9 cellular contexts compared by ENCODE assay signal in the genomic region with DNA sequence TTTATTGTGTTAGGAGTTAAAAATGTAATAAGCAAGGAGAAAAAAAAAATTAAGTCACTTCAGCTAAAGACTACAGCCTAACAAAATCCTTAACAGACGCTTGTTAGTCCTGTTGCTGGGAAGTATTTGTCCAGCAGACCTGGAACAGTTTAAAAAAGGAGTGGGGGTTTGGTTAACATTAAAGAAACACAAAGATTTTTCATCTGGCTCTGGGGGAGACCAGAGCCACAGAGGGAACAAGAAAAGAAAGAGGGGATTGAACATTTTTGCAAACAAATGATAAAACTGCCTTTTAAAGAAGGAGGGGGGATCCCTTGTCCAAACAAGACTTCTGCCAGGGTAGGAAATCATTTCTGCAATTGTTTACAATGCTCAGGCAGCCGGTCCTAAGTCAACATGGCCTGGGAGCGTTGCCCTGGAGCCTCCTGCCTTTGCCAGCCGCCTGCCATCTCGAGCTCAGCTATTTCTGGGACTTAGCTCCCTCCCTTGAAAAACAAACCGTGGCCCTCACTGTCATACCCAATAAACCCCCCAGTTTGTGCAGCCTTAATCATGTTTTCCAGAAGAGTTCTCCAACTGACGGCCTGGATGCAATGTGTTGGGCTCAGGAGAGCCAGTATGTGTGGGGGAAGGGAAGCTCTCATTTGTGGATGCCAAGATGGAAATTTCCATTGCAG.
DNase-seq lines count a peak whose midpoint lies in the region; ATAC-seq and TF ChIP-seq lines count a peak whose summit lies in the region.
"Had no signal": no experiment of that assay in that cellular context is flagged by ENCODE, and none has a peak within 500 bp of the region (broad histone marks: within the 10 kb centered on the region; RNA-seq: fewer than 3 reads in every experiment).

No MANE protein-coding gene starts in this region.

- peaks cover 62% of the 10 kb centered on the region for H3K4me1 Mint-ChIP-seq in chondrocyte (ENCODE audit: low read depth)
- H3K4me1 Mint-ChIP-seq: activated CD4-positive, alpha-beta memory T cell treated with anti-CD3 and anti-CD28 coated beads, Interleukin-2, amount 10 ng/mL, durations not matched to agents 7 days and 5 days had no signal

- peak overlapping the region; percentile 16 for H3K27ac ChIP-seq in mesendoderm (ENCODE audit: low read depth, low read length)

- H4K5ac ChIP-seq in mesendoderm (ENCODE audit: low read length) = no peak overlapping the region

- H3K79me2 ChIP-seq in mesendoderm (ENCODE audit: control insufficient read depth, insufficient read depth, low read length) = no peaks in the 10 kb centered on the region

- peak overlapping the region; percentile 53 for H3K4me3 Mint-ChIP-seq in chondrocyte (ENCODE audit: unreplicated experiment)
- H3K4me3 Mint-ChIP-seq: activated CD4-positive, alpha-beta memory T cell treated with anti-CD3 and anti-CD28 coated beads, Interleukin-2, amount 10 ng/mL, durations not matched to agents 7 days and 5 days had no signal

- no peaks in the 10 kb centered on the region for H3K27me3 Mint-ChIP-seq in chondrocyte (ENCODE audit: low read depth)

- no peak overlapping the region for H3K4me3 ChIP-seq in mesendoderm (ENCODE audit: low read length)

- peak overlapping the region; percentile 35 for H2BK120ac ChIP-seq in mesendoderm (ENCODE audit: low read depth, low read length)

- H3K23ac ChIP-seq in mesendoderm (ENCODE audit: low read length) = no peak overlapping the region

- H2BK15ac ChIP-seq in mesendoderm (replicated peaks; ENCODE audit: low read depth) = no peak overlapping the region

- H2BK5ac ChIP-seq in mesendoderm (ENCODE audit: low read length) = peak overlapping the region; percentile 15

- H3K79me1 ChIP-seq in mesendoderm (ENCODE audit: low read length) = no peaks in the 10 kb centered on the region

- peak overlapping the region; percentile 28 for H3K18ac ChIP-seq in mesendoderm (ENCODE audit: low read length)

- no peak overlapping the region for H2AK5ac ChIP-seq in mesendoderm (ENCODE audit: low read length)

- peak; percentile 6 for DNase-seq in NCI-H2107 treated with DMSO at 0.1 percent for 48 hours (lab: John Stamatoyannopoulos, UW; ENCODE audit: unreplicated experiment)
- no peak for DNase-seq in NCI-H2107 (lab: John Stamatoyannopoulos, UW)
- DNase-seq in chondrocyte (ENCODE audit: low spot score) = no peak
- DNase-seq in mesendoderm = peak; percentile 57
- DNase-seq in ureter (ENCODE audit: low spot score) = peak; percentile 86
- no peak for DNase-seq in GM20000 (ENCODE audit: low spot score)
- no peak for DNase-seq in AML-193 (lab: John Stamatoyannopoulos, UW)
- DNase-seq: activated CD4-positive, alpha-beta memory T cell treated with anti-CD3 and anti-CD28 coated beads, Interleukin-2, amount 10 ng/mL, durations not matched to agents 7 days and 5 days had no signal

- peak overlapping the region; percentile 49 for H3K4ac ChIP-seq in mesendoderm (ENCODE audit: low read depth, low read length)

- ATAC-seq in HG03469 (IDR thresholded peaks at IDR 0.05; ENCODE audit: unreplicated experiment) = no peak

- no peaks in the 10 kb centered on the region for H3K27me3 ChIP-seq in mesendoderm (ENCODE audit: insufficient read depth, low read length, poor library complexity)

- H3K27ac Mint-ChIP-seq in chondrocyte (ENCODE audit: unreplicated experiment) = peak overlapping the region; percentile 98
- H3K27ac Mint-ChIP-seq: activated CD4-positive, alpha-beta memory T cell treated with anti-CD3 and anti-CD28 coated beads, Interleukin-2, amount 10 ng/mL, durations not matched to agents 7 days and 5 days had no signal

- peak overlapping the region; percentile 42 for H3K56ac ChIP-seq in mesendoderm (ENCODE audit: low read length)

- TF ChIP-seq CTCF in chondrocyte (IDR thresholded peaks at IDR 0.05) (no peak), GM20000 (IDR thresholded peaks at IDR 0.05; ENCODE audit: extremely low read depth, missing control alignments) (no peak)

- H4K8ac ChIP-seq in mesendoderm (ENCODE audit: low read depth, low read length) = no peak overlapping the region

- H3K4me1 ChIP-seq in mesendoderm (ENCODE audit: control insufficient read depth, low read depth, low read length) = peaks cover 10% of the 10 kb centered on the region

- no peak overlapping the region for H3K4me2 ChIP-seq in mesendoderm (ENCODE audit: low read length)

- no CpG with 5 or more reads among the region's 7 CpGs for WGBS in mesendoderm (ENCODE audit: extremely low coverage, insufficient coverage, low lambda C conversion rate)

- peaks cover 2% of the 10 kb centered on the region for H3K36me3 Mint-ChIP-seq in chondrocyte (ENCODE audit: low read depth)

- peak overlapping the region; percentile 3 for H3K9ac ChIP-seq in mesendoderm (ENCODE audit: low read length)

- H3K9me3 Mint-ChIP-seq in chondrocyte (ENCODE audit: low read depth) = peaks cover 14% of the 10 kb centered on the region

- H3K36me3 ChIP-seq in mesendoderm (ENCODE audit: control insufficient read depth, insufficient read depth, low read length) = no peaks in the 10 kb centered on the region

Comparison
In these comparisons a context has a peak if more than half of its experiments do, and no peak if none do; other contexts are left out.
1. DNase-seq: peak in NCI-H2107 treated with DMSO at 0.1 percent for 48 hours (single experiment), mesendoderm (single experiment) and ureter (single experiment); none in NCI-H2107 (single experiment), chondrocyte (single experiment), GM20000 (single experiment) and AML-193 (0 of 2).